ENCODE assay signal across 9 cellular contexts in genomic region chr1:197178998-197179397, GRCh38. TPM values are rescaled to one million over a fixed set of nuclear protein-coding genes. Genes with fewer than 3 reads are reported as not detected.
DNase-seq lines count a peak whose midpoint lies in the region; ATAC-seq and TF ChIP-seq lines count a peak whose summit lies in the region.
"Had no signal": no experiment of that assay in that cellular context is flagged by ENCODE, and none has a peak within 500 bp of the region (broad histone marks: within the 10 kb centered on the region; RNA-seq: fewer than 3 reads in every experiment).

No MANE protein-coding gene starts in this region.

- H4K20me1 ChIP-seq in KMS-11 (ENCODE audit: insufficient read depth) = no peaks in the 10 kb centered on the region

- peaks cover 11% of the 10 kb centered on the region for H3K4me1 ChIP-seq in KMS-11 (ENCODE audit: low read depth, poor library complexity, severe bottlenecking)

- H3K36me3 ChIP-seq in KMS-11 (ENCODE audit: insufficient read depth) = no peaks in the 10 kb centered on the region

- no peak overlapping the region for H2AFZ ChIP-seq in KMS-11 (ENCODE audit: low read depth)

- no peak overlapping the region for H3K9ac ChIP-seq in KMS-11

- peak; percentile 12 for DNase-seq in GM03348 (ENCODE audit: low spot score)
- peak; percentile 83 for DNase-seq in fibroblast of the aortic adventitia (ENCODE audit: low read depth)
- no peak for DNase-seq in stimulated activated naive CD8-positive, alpha-beta T cell treated with anti-CD3 and anti-CD28 coated beads, Interleukin-15, Interleukin-2, amounts not matched to agents 100 U/mL and 50 U/mL, for 24 hours
- no peak for DNase-seq in activated CD4-positive, alpha-beta T cell treated with anti-CD3 and anti-CD28 coated beads, Interleukin-2, amount 50 U/mL, for 4 hours
- DNase-seq in NCI-H146 treated with DMSO at 0.1 percent for 48 hours (lab: John Stamatoyannopoulos, UW; ENCODE audit: unreplicated experiment) = no peak
- DNase-seq: GF-D8 had no signal

- H3K27me3 ChIP-seq in KMS-11 (ENCODE audit: insufficient read depth, low read depth) = no peaks in the 10 kb centered on the region

- H3K27ac ChIP-seq in KMS-11 = peak overlapping the region; percentile 4; the same call in 1 of the 2 replicates

- H3K4me3 ChIP-seq in KMS-11 (IDR thresholded peaks at IDR 0.05; ENCODE audit: insufficient read depth, low read depth, low read length) = no peak overlapping the region
- no peak overlapping the region for H3K4me3 ChIP-seq in fibroblast of the aortic adventitia (ENCODE audit: low read depth, low read length)

- no peaks in the 10 kb centered on the region for H3K79me2 ChIP-seq in KMS-11 (ENCODE audit: insufficient read depth, low read depth)

- no peak overlapping the region for H3K4me2 ChIP-seq in KMS-11

- ATAC-seq in GM21619 (IDR thresholded peaks at IDR 0.05; ENCODE audit: unreplicated experiment) (peak; percentile 47), HG02970 (IDR thresholded peaks at IDR 0.05; ENCODE audit: low FRiP score, unreplicated experiment) (no peak)
- ATAC-seq in stimulated activated naive CD8-positive, alpha-beta T cell treated with anti-CD3 and anti-CD28 coated beads, Interleukin-15, Interleukin-2, amounts not matched to agents 100 U/mL and 50 U/mL, for 24 hours = no peak

- TF ChIP-seq CTCF in KMS-11 (conservative IDR thresholded peaks at IDR 0.05; ENCODE audit: low read depth, low read length) (no peak), fibroblast of the aortic adventitia (IDR thresholded peaks at IDR 0.05; ENCODE audit: insufficient read depth, low read length) (peak; percentile 44)

RNA-seq across cellular contexts. Expression of gene ZBTB41, which starts 22.1 kb away (rescaled TPM):
- 25.4 and 33.6 TPM in 2 replicates for total RNA-seq in fibroblast of the aortic adventitia (ENCODE audit: low replicate concordance)

RNA-seq across cellular contexts. Expression of gene ASPM, which starts 32.5 kb away (rescaled TPM):
- total RNA-seq in fibroblast of the aortic adventitia (ENCODE audit: low replicate concordance) = 7.5 and 52.4 TPM in 2 replicates

Comparison
In these comparisons a context has a peak if more than half of its experiments do, and no peak if none do; other contexts are left out.
1. DNase-seq: peak in GM03348 (single experiment) and fibroblast of the aortic adventitia (single experiment); none in stimulated activated naive CD8-positive, alpha-beta T cell treated with anti-CD3 and anti-CD28 coated beads, Interleukin-15, Interleukin-2, amounts not matched to agents 100 U/mL and 50 U/mL, for 24 hours (single experiment), activated CD4-positive, alpha-beta T cell treated with anti-CD3 and anti-CD28 coated beads, Interleukin-2, amount 50 U/mL, for 4 hours (0 of 2) and NCI-H146 treated with DMSO at 0.1 percent for 48 hours (single experiment).